ENCODE assay signal across 8 cellular contexts in genomic region chr5:149550608-149551226, GRCh38. TPM values are rescaled to one million over a fixed set of nuclear protein-coding genes. Genes with fewer than 3 reads are reported as not detected.
DNase-seq lines count a peak whose midpoint lies in the region; ATAC-seq, FAIRE-seq and TF ChIP-seq lines count a peak whose summit lies in the region.

No MANE protein-coding gene starts in this region.

- H3K27ac Mint-ChIP-seq in Caco-2 (ENCODE audit: unreplicated experiment), result peak overlapping the region; percentile 99

- peaks cover 78% of the 10 kb centered on the region for H3K79me2 ChIP-seq in PC-9 (ENCODE audit: low read depth)

- peak overlapping the region; percentile 99 for H3K4me3 Mint-ChIP-seq in Caco-2 (ENCODE audit: unreplicated experiment)

- H3K9me3 ChIP-seq in Caco-2, result no peaks in the 10 kb centered on the region
- no peaks in the 10 kb centered on the region for H3K9me3 ChIP-seq in PC-9 (ENCODE audit: insufficient read depth, low read depth)

- H3F3A ChIP-seq in PC-9 (ENCODE audit: insufficient read depth, low read depth), result peaks cover 72% of the 10 kb centered on the region

- POLR2A ChIA-PET in Caco-2 (lab: Charles Lee), result interaction anchor here (0.6 to 1.7 kb wide), 11 partner anchors 14 to 193 kb away, joined by 3 to 16 read pairs (median 4); partner anchors contain the start of gene PCYOX1L
- POLR2A ChIA-PET in PC-9 (lab: Charles Lee; ENCODE audit: unreplicated experiment), result interaction anchor here (0.6 to 1.6 kb wide), 6 partner anchors 10 to 414 kb away, joined by 3 to 11 read pairs (median 8); no protein-coding TSS in a partner anchor

- H3K27ac ChIP-seq in PC-9 (peak overlapping the region; percentile 86), coronary artery (peak overlapping the region; percentile 97 to 100)

- H3K36me3 ChIP-seq in Caco-2 (ENCODE audit: control insufficient read depth, insufficient read depth, low read length), result no peaks in the 10 kb centered on the region
- H3K36me3 ChIP-seq in PC-9 (ENCODE audit: low read depth), result peaks cover 40% of the 10 kb centered on the region

- FAIRE-seq in urothelium cell line (lab: Jason Lieb, UNC), result no peak

- peak overlapping the region; percentile 96 for H3K4me2 ChIP-seq in PC-9

- H3K4me1 Mint-ChIP-seq in Caco-2 (ENCODE audit: low read depth, unreplicated experiment), result peaks cover 17% of the 10 kb centered on the region

- CTCF ChIA-PET in Caco-2 (lab: Charles Lee) (interaction anchor here (0.6 to 1.6 kb wide), 10 partner anchors 12 to 193 kb away, joined by 3 to 11 read pairs (median 3); partner anchors contain the start of gene PCYOX1L), PC-9 (lab: Charles Lee) (interaction anchor here (0.6 to 1.5 kb wide), 5 partner anchors 14 to 105 kb away, joined by 3 to 11 read pairs (median 4); no protein-coding TSS in a partner anchor)

- no peaks in the 10 kb centered on the region for H3K9me3 Mint-ChIP-seq in Caco-2 (ENCODE audit: unreplicated experiment)

- TF ChIP-seq CTCF in Caco-2 (IDR thresholded peaks at IDR 0.05; ENCODE audit: insufficient read depth in 1 of 2, low read depth in 1 of 2, low read length in 1 of 2, severe bottlenecking in 1 of 2, unreplicated experiment in 1 of 2), result no peak
- no peak for TF ChIP-seq CTCF in PC-9 (conservative IDR thresholded peaks at IDR 0.05)
- TF ChIP-seq CTCF in coronary artery (IDR thresholded peaks at IDR 0.05), result no peak

- H3K9me2 ChIP-seq in PC-9 (ENCODE audit: insufficient read depth), result no peaks in the 10 kb centered on the region

- H3K4me3 ChIP-seq in Caco-2 (ENCODE audit: low read depth, low read length) (peak overlapping the region; percentile 76), PC-9 (peak overlapping the region; percentile 82), coronary artery (peak overlapping the region; percentile 87)

- DNase-seq in Caco-2 (peak in 1 of 2 experiments; percentile 34), PC-9 (no peak), coronary artery (ENCODE audit: low spot score) (no peak), midbrain (lab: John Stamatoyannopoulos, UW) (peak; percentile 35), urothelium cell line (ENCODE audit: low spot score) (peak; percentile 4), NCI-H187 treated with DMSO at 0.1 percent for 48 hours (lab: John Stamatoyannopoulos, UW) (no peak)

- no peaks in the 10 kb centered on the region for H3K27me3 Mint-ChIP-seq in Caco-2 (ENCODE audit: insufficient read depth, unreplicated experiment)

- BruUV-seq in Caco-2 (replicated peaks; lab: Mats Ljungman, UMichigan), result no TSS peak
- BruUV-seq in PC-9 (replicated peaks; lab: Mats Ljungman, UMichigan), result TSS peak; percentile 33

- H3K4me1 ChIP-seq in Caco-2 (peaks cover 30% of the 10 kb centered on the region), PC-9 (replicated peaks; ENCODE audit: insufficient read depth) (peaks cover 64% of the 10 kb centered on the region)

- intact Hi-C loops in Caco-2 (cut with micrococcal nuclease; ENCODE audit: unreplicated experiment), result loop anchor here (1.0 to 5.0 kb wide), 6 partner anchors 33 to 108 kb away; no protein-coding TSS in a partner anchor
- intact Hi-C loops in PC-9 (cut with micrococcal nuclease; ENCODE audit: unreplicated experiment), result loop anchor here (1.0 to 2.0 kb wide), 4 partner anchors 11 to 110 kb away; no protein-coding TSS in a partner anchor

- peaks cover 58% of the 10 kb centered on the region for H3K36me3 Mint-ChIP-seq in Caco-2 (ENCODE audit: insufficient read depth, unreplicated experiment)

- no peaks in the 10 kb centered on the region for H3K27me3 ChIP-seq in Caco-2 (replicated peaks; ENCODE audit: control insufficient read depth, insufficient read depth, low read length)
- H3K27me3 ChIP-seq in PC-9 (ENCODE audit: insufficient read depth, low read depth), result no peaks in the 10 kb centered on the region

- peaks cover 31% of the 10 kb centered on the region for H4K20me1 ChIP-seq in PC-9 (ENCODE audit: insufficient read depth)

- H2AFZ ChIP-seq in PC-9, result peak overlapping the region; percentile 42

- ATAC-seq in GM21786 (IDR thresholded peaks at IDR 0.05; ENCODE audit: unreplicated experiment) (peak; percentile 1), GM18873 (IDR thresholded peaks at IDR 0.05; ENCODE audit: low FRiP score, unreplicated experiment) (no peak)

RNA-seq across cellular contexts. Expression of gene CSNK1A1, which starts 0.5 kb away (rescaled TPM):
- total RNA-seq in Caco-2 (2022) (252 and 264 TPM in 2 replicates), PC-9 (2021) (300 and 334 TPM in 2 replicates)

RNA-seq across cellular contexts. Expression of gene ARHGEF37, which starts 30.6 kb away (rescaled TPM):
- total RNA-seq in Caco-2 (2022) (0.70 and 0.86 TPM in 2 replicates), PC-9 (2021) (5.5 and 8.6 TPM in 2 replicates)

Comparison
In these comparisons a context has a peak if more than half of its experiments do, and no peak if none do; other contexts are left out.
1. DNase-seq: peak in midbrain (single experiment) and urothelium cell line (single experiment); none in PC-9 (0 of 2), coronary artery (single experiment) and NCI-H187 treated with DMSO at 0.1 percent for 48 hours (single experiment).
2. Peak in every context shown above with its lines, with median percentiles within 50 percentile points of each other: H3K4me3 ChIP-seq.